19 cellular contexts compared by ENCODE assay signal in genomic region chr13:110950819-110951570, GRCh38.
"Had no signal": no experiment of that assay in that cellular context is flagged by ENCODE, and none has a peak within 500 bp of the region (broad histone marks: within the 10 kb centered on the region; RNA-seq: fewer than 3 reads in every experiment).

No MANE protein-coding gene starts in this region.

- H3K4me1 Mint-ChIP-seq: naive thymus-derived CD8-positive, alpha-beta T cell had no signal

- DNase-seq: activated CD4-positive, alpha-beta memory T cell treated with anti-CD3 and anti-CD28 coated beads for 36 hours; activated naive CD4-positive, alpha-beta T cell treated with Interleukin-2 at 50 U/mL for 16 hours; activated T-cell treated with anti-CD3 and anti-CD28 coated beads for 4 hours; caudate nucleus; dorsolateral prefrontal cortex; endodermal cell; foreskin fibroblast; left cardiac atrium; mesendoderm; naive thymus-derived CD8-positive, alpha-beta T cell; spleen; stimulated activated naive CD4-positive, alpha-beta T cell; tibial artery; WERI-Rb-1 had no signal

- H3K9me3 ChIP-seq: spleen, tibial artery had no signal

- H3K27me3 ChIP-seq: hepatocyte, tibial artery had no signal

- H3K36me3 Mint-ChIP-seq: activated CD4-positive, alpha-beta memory T cell treated with anti-CD3 and anti-CD28 coated beads for 36 hours; brain; naive thymus-derived CD8-positive, alpha-beta T cell had no signal

- ATAC-seq: left cardiac atrium; naive thymus-derived CD8-positive, alpha-beta T cell; sciatic nerve had no signal

- H3K4me3 Mint-ChIP-seq: activated CD4-positive, alpha-beta memory T cell treated with anti-CD3 and anti-CD28 coated beads for 36 hours; brain; endodermal cell; naive thymus-derived CD8-positive, alpha-beta T cell had no signal

- H3K27ac ChIP-seq: dorsolateral prefrontal cortex, epithelial cell of prostate, hepatocyte, parathyroid adenoma, spleen, tibial artery, WERI-Rb-1 had no signal

- H3K4me3 ChIP-seq: dorsolateral prefrontal cortex, hepatocyte, spleen, tibial artery had no signal

- H3K9me3 Mint-ChIP-seq: activated CD4-positive, alpha-beta memory T cell treated with anti-CD3 and anti-CD28 coated beads for 36 hours; brain; endodermal cell; naive thymus-derived CD8-positive, alpha-beta T cell had no signal

- H3K27ac Mint-ChIP-seq: endodermal cell; naive thymus-derived CD8-positive, alpha-beta T cell had no signal

- H3K27me3 Mint-ChIP-seq: brain; naive thymus-derived CD8-positive, alpha-beta T cell had no signal

- H3K4me1 ChIP-seq: parathyroid adenoma, spleen had no signal

- H3K36me3 ChIP-seq: spleen, tibial artery, WERI-Rb-1 had no signal
